ENCODE assay signal across 8 cellular contexts in the genomic region with DNA sequence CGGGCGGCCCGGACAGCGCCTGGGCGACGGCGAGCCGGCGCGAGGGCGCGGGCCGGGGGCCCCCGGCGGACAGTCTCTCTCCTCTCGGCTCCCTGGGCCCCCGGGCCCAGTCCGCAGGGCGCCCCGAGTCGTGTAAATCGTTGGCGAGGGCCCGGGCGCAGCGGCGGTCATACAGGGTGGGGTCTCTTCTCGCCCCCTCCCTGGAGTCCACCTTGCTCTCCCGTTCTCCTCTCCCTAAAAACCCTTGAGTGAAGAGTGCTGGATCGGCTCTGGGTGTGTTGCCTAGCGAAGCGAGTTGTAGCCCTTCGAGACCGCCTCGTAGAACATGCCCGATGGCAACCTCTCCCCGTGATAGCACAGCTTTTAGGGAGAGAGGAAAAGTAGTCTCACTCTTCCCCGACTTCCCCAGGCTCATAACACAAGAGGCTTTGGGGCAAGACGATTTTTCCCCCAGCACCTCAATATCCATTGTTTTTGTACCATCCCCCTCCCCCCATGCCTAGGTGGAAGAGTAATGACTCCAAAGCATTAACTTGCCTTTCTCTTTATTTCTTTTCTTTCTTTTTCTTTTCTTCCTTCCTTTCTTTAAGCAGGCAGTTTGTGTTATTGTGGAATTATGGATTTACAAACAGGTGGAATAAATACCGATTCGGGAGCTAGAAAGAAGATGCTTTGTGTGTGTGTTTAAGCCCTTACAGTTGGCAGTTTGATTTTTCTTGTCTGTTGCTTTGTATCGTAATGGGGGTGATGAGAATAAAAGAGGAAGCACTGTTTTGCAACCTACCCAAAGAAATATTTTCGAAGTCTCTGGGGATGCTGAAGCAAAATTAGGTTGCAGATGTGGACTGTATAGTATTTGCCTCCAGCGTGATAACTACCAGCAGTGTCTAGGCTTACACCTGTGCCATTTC. TPM values are rescaled to one million over a fixed set of nuclear protein-coding genes. Genes with fewer than 3 reads are reported as not detected.
A peak's percentile ranks its signal among the peaks of the same experiment; 100 is the strongest.
DNase-seq lines count a peak whose midpoint lies in the region; ATAC-seq and TF ChIP-seq lines count a peak whose summit lies in the region.

No MANE protein-coding gene starts in this region.

- in situ Hi-C loops in Panc1 (cut with HindIII; ENCODE audit: low pct_unique_long_range_greater_than_20kb, low sequenced_read_pairs) = no loop called here

- H3K27me3 ChIP-seq in Panc1 (ENCODE audit: control insufficient read depth, insufficient read depth, low read length) = no peaks in the 10 kb centered on the region
- no peaks in the 10 kb centered on the region for H3K27me3 ChIP-seq in hepatocyte

- H3K9me3 ChIP-seq in Panc1 (ENCODE audit: control insufficient read depth, insufficient read depth, low read depth, low read length) (no peaks in the 10 kb centered on the region), hepatocyte (ENCODE audit: low read depth) (no peaks in the 10 kb centered on the region)

- H3K9me2 ChIP-seq in hepatocyte (replicated peaks; ENCODE audit: insufficient read depth) = no peaks in the 10 kb centered on the region

- peak overlapping the region; percentile 96 for H3K27ac ChIP-seq in Panc1 (ENCODE audit: low read length)
- peak overlapping the region; percentile 90 for H3K27ac ChIP-seq in angular gyrus (ENCODE audit: low read depth, low read length)
- peak overlapping the region; percentile 94 for H3K27ac ChIP-seq in hepatocyte

- peaks cover 50% of the 10 kb centered on the region for H4K20me1 ChIP-seq in hepatocyte (ENCODE audit: insufficient read depth, poor library complexity, severe bottlenecking)

- CTCF ChIA-PET in Panc1 (lab: Charles Lee) = no interaction called here

- 2% methylated on average over 23 of the region's 44 CpGs for WGBS in hepatocyte (ENCODE audit: low lambda C conversion rate, missing lambda C conversion rate)

- intact Hi-C loops in Panc1 (cut with micrococcal nuclease; ENCODE audit: unreplicated experiment) = no loop called here

- H2AFZ ChIP-seq in hepatocyte = no peak overlapping the region

- no peak for TF ChIP-seq CTCF in Panc1 (IDR thresholded peaks at IDR 0.05)
- TF ChIP-seq CTCF in hepatocyte (IDR thresholded peaks at IDR 0.05; ENCODE audit: poor library complexity) = no peak

- DNase-seq in DMS79 (lab: John Stamatoyannopoulos, UW) (peak; percentile 34), Panc1 (ENCODE audit: low read depth, low spot score) (no peak), hepatocyte (ENCODE audit: low spot score) (peak; percentile 52), renal cortical epithelial cell (ENCODE audit: low read depth) (peak; percentile 16), mesenteric fat pad (ENCODE audit: low spot score) (no peak)

- H3K79me2 ChIP-seq in hepatocyte = peaks cover 65% of the 10 kb centered on the region

- POLR2A ChIA-PET in Panc1 (lab: Charles Lee) = no interaction called here

- H3K4me2 ChIP-seq in hepatocyte = peak overlapping the region; percentile 79

- ATAC-seq in GM19455 (IDR thresholded peaks at IDR 0.05; ENCODE audit: unreplicated experiment) (peak; percentile 36), HG03460 (IDR thresholded peaks at IDR 0.05; ENCODE audit: unreplicated experiment) (peak; percentile 26), Panc1 (peak; percentile 14)

- H3K4me3 ChIP-seq in Panc1 (ENCODE audit: low read depth in 2 of 2, low read length in 2 of 2) (peak overlapping the region; percentile 91 to 93), hepatocyte (peak overlapping the region; percentile 54)

- H3K4me1 ChIP-seq in Panc1 (ENCODE audit: control insufficient read depth, insufficient read depth, low read length) = peaks cover 47% of the 10 kb centered on the region
- H3K4me1 ChIP-seq in hepatocyte (ENCODE audit: insufficient read depth) = peaks cover 15% of the 10 kb centered on the region

- no TSS peak for BruUV-seq in Panc1 (replicated peaks; lab: Mats Ljungman, UMichigan)

- H3K36me3 ChIP-seq in Panc1 (ENCODE audit: control insufficient read depth, insufficient read depth, low read length) (peaks cover 6% of the 10 kb centered on the region; the same call in 1 of the 2 replicates), hepatocyte (replicated peaks; ENCODE audit: insufficient read depth, low read depth) (no peaks in the 10 kb centered on the region)

RNA-seq across cellular contexts. Expression of a gene that starts 0.8 kb away (rescaled TPM):
- 56.6 TPM for total RNA-seq in Panc1 (2021; ENCODE audit: unreplicated experiment)
- polyA plus RNA-seq in Panc1 (2012; ENCODE audit: insufficient read length) = 17.8 TPM
- 45.2 and 58.9 TPM in 2 replicates for total RNA-seq in hepatocyte
- polyA plus RNA-seq in hepatocyte = 23.0 and 27.5 TPM in 2 replicates
- total RNA-seq in renal cortical epithelial cell = 63.4 and 79.0 TPM in 2 replicates
- 79.5 TPM for total RNA-seq in mesenteric fat pad

RNA-seq across cellular contexts. Expression of a gene that starts 1.2 kb away (rescaled TPM):
- 55.2 TPM for total RNA-seq in Panc1 (2021; ENCODE audit: unreplicated experiment)
- polyA plus RNA-seq in Panc1 (2012; ENCODE audit: insufficient read length) = 21.2 TPM
- 21.2 and 47.9 TPM in 2 replicates for total RNA-seq in hepatocyte
- 19.7 and 21.5 TPM in 2 replicates for polyA plus RNA-seq in hepatocyte
- 19.1 and 37.1 TPM in 2 replicates for total RNA-seq in renal cortical epithelial cell
- 26.9 TPM for total RNA-seq in mesenteric fat pad

RNA-seq across cellular contexts. Expression of a gene that starts 48.5 kb away (rescaled TPM):
- total RNA-seq in Panc1 (2021; ENCODE audit: unreplicated experiment) (33.6 TPM), hepatocyte (246 and 315 TPM in 2 replicates), renal cortical epithelial cell (27.3 and 93.2 TPM in 2 replicates), mesenteric fat pad (146 TPM)
- polyA plus RNA-seq in Panc1 (2012; ENCODE audit: insufficient read length) = 44.0 TPM
- polyA plus RNA-seq in hepatocyte = 791 and 862 TPM in 2 replicates

Comparison
In these comparisons a context has a peak if more than half of its experiments do, and no peak if none do; other contexts are left out.
1. DNase-seq: peak in DMS79 (single experiment), hepatocyte (single experiment) and renal cortical epithelial cell (single experiment); none in Panc1 (single experiment) and mesenteric fat pad (single experiment).
2. Peak in every context shown above with its lines, with median percentiles within 50 percentile points of each other: ATAC-seq and H3K27ac ChIP-seq.